In the genomic region with DNA sequence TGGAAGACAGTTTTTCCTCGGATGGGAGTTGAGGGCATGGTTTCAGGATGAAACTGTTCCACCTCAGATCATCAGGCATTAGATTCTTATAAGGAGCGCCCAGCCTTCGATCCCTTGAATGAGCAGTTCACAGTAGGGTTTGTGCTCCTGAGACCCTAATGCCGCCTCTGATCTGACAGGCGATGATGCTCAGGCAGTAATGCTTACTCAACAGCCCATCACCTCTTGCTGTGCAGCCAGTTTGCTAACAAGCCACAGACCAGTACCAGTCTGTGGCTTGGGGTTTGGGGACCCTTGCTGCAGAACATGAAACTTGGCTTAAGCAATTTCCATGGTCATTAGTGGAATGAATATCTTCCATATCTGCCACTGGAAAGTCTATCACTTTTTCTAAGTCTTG, we compare ENCODE assay signal across 2 cellular contexts.
A peak's percentile ranks its signal among the peaks of the same experiment; 100 is the strongest.
TF ChIP-seq lines count a peak whose summit lies in the region.

No MANE protein-coding gene starts in this region.

TF ChIP-seq in HepG2, 621 proteins besides CTCF, POLR2A, EP300 and RAD21:
- TF ChIP-seq RBM22 (optimal IDR thresholded peaks at IDR 0.05; ENCODE audit: low read length): peak; percentile 90
- TF ChIP-seq POLR2G (IDR thresholded peaks at IDR 0.05; ENCODE audit: low read depth, low read length): 0 out of 2 replicates have a peak, but pooled peaks have one; percentile 41
- TF ChIP-seq, protein P1, sequence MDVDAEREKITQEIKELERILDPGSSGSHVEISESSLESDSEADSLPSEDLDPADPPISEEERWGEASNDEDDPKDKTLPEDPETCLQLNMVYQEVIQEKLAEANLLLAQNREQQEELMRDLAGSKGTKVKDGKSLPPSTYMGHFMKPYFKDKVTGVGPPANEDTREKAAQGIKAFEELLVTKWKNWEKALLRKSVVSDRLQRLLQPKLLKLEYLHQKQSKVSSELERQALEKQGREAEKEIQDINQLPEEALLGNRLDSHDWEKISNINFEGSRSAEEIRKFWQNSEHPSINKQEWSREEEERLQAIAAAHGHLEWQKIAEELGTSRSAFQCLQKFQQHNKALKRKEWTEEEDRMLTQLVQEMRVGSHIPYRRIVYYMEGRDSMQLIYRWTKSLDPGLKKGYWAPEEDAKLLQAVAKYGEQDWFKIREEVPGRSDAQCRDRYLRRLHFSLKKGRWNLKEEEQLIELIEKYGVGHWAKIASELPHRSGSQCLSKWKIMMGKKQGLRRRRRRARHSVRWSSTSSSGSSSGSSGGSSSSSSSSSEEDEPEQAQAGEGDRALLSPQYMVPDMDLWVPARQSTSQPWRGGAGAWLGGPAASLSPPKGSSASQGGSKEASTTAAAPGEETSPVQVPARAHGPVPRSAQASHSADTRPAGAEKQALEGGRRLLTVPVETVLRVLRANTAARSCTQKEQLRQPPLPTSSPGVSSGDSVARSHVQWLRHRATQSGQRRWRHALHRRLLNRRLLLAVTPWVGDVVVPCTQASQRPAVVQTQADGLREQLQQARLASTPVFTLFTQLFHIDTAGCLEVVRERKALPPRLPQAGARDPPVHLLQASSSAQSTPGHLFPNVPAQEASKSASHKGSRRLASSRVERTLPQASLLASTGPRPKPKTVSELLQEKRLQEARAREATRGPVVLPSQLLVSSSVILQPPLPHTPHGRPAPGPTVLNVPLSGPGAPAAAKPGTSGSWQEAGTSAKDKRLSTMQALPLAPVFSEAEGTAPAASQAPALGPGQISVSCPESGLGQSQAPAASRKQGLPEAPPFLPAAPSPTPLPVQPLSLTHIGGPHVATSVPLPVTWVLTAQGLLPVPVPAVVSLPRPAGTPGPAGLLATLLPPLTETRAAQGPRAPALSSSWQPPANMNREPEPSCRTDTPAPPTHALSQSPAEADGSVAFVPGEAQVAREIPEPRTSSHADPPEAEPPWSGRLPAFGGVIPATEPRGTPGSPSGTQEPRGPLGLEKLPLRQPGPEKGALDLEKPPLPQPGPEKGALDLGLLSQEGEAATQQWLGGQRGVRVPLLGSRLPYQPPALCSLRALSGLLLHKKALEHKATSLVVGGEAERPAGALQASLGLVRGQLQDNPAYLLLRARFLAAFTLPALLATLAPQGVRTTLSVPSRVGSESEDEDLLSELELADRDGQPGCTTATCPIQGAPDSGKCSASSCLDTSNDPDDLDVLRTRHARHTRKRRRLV (CRISPR knock-in tag; IDR thresholded peaks at IDR 0.05): no peak

TF ChIP-seq in H1, 55 proteins besides CTCF, POLR2A, EP300 and RAD21:
- TF ChIP-seq BRCA1 (IDR thresholded peaks at IDR 0.05; ENCODE audit: low read depth, low read length) (no peak), POLR2AphosphoS5 (IDR thresholded peaks at IDR 0.05; ENCODE audit: low read depth, low read length) (peak; percentile 41; the same call in 1 of the 2 replicates)
TF ChIP-seq in H1: peak in this region for 1.
